Comparison of ENCODE assay signal across 1 cellular context in genomic region chr3:119322021-119322522, GRCh38.
TF ChIP-seq lines count a peak whose summit lies in the region.

No MANE protein-coding gene starts in this region.

TF ChIP-seq in GM12878, 131 proteins besides CTCF, POLR2A, EP300 and RAD21 (continued from another document):
- TF ChIP-seq IRF3 (IDR thresholded peaks at IDR 0.05) = no peak
- no peak for TF ChIP-seq NR2C2 (IDR thresholded peaks at IDR 0.05; ENCODE audit: borderline replicate concordance, control insufficient read depth, insufficient read length, low read depth)
